In genomic region chr3:71435836-71436235, GRCh38 we compare ENCODE assay signal across 7 cellular contexts.
DNase-seq lines count a peak whose midpoint lies in the region; ATAC-seq and TF ChIP-seq lines count a peak whose summit lies in the region.
"Not testable (repeated sequence)": the region's sequence is repeated elsewhere in the genome, so short reads cannot be mapped to it uniquely, and the experiment has no call there.

No MANE protein-coding gene starts in this region.

- not testable (repeated sequence) for H3K27me3 Mint-ChIP-seq in CD4-positive, alpha-beta memory T cell; activated naive CD8-positive, alpha-beta T cell; chondrocyte (ENCODE audit: low read depth); naive B cell; osteocyte (ENCODE audit: unreplicated experiment)

- peaks cover 16 to 30% of the 10 kb centered on the region in 2 donors for H3K36me3 Mint-ChIP-seq in CD4-positive, alpha-beta memory T cell
- not testable (repeated sequence) for H3K36me3 Mint-ChIP-seq in activated naive CD8-positive, alpha-beta T cell; chondrocyte (ENCODE audit: low read depth); naive B cell; osteocyte (ENCODE audit: unreplicated experiment); stimulated activated effector memory CD8-positive, alpha-beta T cell treated with anti-CD3 and anti-CD28 coated beads, Interleukin-12 subunit alpha, Interleukin-12 subunit beta, amount 100 ng/mL, for 72 hours

- peaks cover 79 to 94% (median 87%) of the 10 kb centered on the region in 4 donors for H3K4me1 Mint-ChIP-seq in CD4-positive, alpha-beta memory T cell
- peaks cover 92% of the 10 kb centered on the region for H3K4me1 Mint-ChIP-seq in activated naive CD8-positive, alpha-beta T cell (ENCODE audit: low read depth)
- H3K4me1 Mint-ChIP-seq in chondrocyte (ENCODE audit: low read depth) (peaks cover 85% of the 10 kb centered on the region), naive B cell (peaks cover 66 to 88% (median 87%) of the 10 kb centered on the region in 3 donors), osteocyte (ENCODE audit: unreplicated experiment) (peaks cover 47% of the 10 kb centered on the region)
- H3K4me1 Mint-ChIP-seq in stimulated activated effector memory CD8-positive, alpha-beta T cell treated with anti-CD3 and anti-CD28 coated beads, Interleukin-12 subunit alpha, Interleukin-12 subunit beta, amount 100 ng/mL, for 72 hours = peaks cover 75% of the 10 kb centered on the region

- not testable (repeated sequence) for TF ChIP-seq CTCF in RWPE2 (IDR thresholded peaks at IDR 0.05; ENCODE audit: poor library complexity, severe bottlenecking); chondrocyte (IDR thresholded peaks at IDR 0.05); osteocyte (IDR thresholded peaks at IDR 0.05)

- not testable (repeated sequence) for H3K27ac ChIP-seq in CD4-positive, alpha-beta memory T cell (ENCODE audit: low read depth, low read length)
- H3K27ac ChIP-seq in RWPE2 (ENCODE audit: poor library complexity, severe bottlenecking) = peak overlapping the region; percentile 73

- H3K27ac Mint-ChIP-seq in CD4-positive, alpha-beta memory T cell = peak overlapping the region in 6 of 7 donors; percentile 68 to 94 (median 82)
- peak overlapping the region; percentile 98 for H3K27ac Mint-ChIP-seq in activated naive CD8-positive, alpha-beta T cell
- H3K27ac Mint-ChIP-seq in chondrocyte (ENCODE audit: unreplicated experiment) (peak overlapping the region; percentile 84), naive B cell (peak overlapping the region in 5 of 6 donors; percentile 33 to 80 (median 61)), osteocyte (ENCODE audit: unreplicated experiment) (peak overlapping the region; percentile 67)
- H3K27ac Mint-ChIP-seq in stimulated activated effector memory CD8-positive, alpha-beta T cell treated with anti-CD3 and anti-CD28 coated beads, Interleukin-12 subunit alpha, Interleukin-12 subunit beta, amount 100 ng/mL, for 72 hours = peak overlapping the region; percentile 23

- ATAC-seq in RWPE2 (ENCODE audit: low read depth); naive B cell (ENCODE audit: low read depth in 2 of 2); stimulated activated effector memory CD8-positive, alpha-beta T cell treated with anti-CD3 and anti-CD28 coated beads, Interleukin-12 subunit alpha, Interleukin-12 subunit beta, amount 100 ng/mL, for 72 hours: not testable (repeated sequence)

- CTCF ChIA-PET in CD4-positive, alpha-beta memory T cell (lab: Charles Lee; ENCODE audit: partially characterized antibody) = not testable (repeated sequence)

- not testable (repeated sequence) for H3K27me3 ChIP-seq in CD4-positive, alpha-beta memory T cell (ENCODE audit: insufficient read depth, low read length); RWPE2 (ENCODE audit: insufficient read depth, poor library complexity, severe bottlenecking)

- not testable (repeated sequence) for H3K9me3 Mint-ChIP-seq in CD4-positive, alpha-beta memory T cell; activated naive CD8-positive, alpha-beta T cell (ENCODE audit: low read depth); chondrocyte (ENCODE audit: low read depth); naive B cell; osteocyte (ENCODE audit: unreplicated experiment); stimulated activated effector memory CD8-positive, alpha-beta T cell treated with anti-CD3 and anti-CD28 coated beads, Interleukin-12 subunit alpha, Interleukin-12 subunit beta, amount 100 ng/mL, for 72 hours

- H3K9me3 ChIP-seq in CD4-positive, alpha-beta memory T cell (ENCODE audit: control insufficient read depth in 1 of 2, low read length in 2 of 2); RWPE2 (ENCODE audit: severe bottlenecking): not testable (repeated sequence)

- not testable (repeated sequence) for H3K4me3 ChIP-seq in CD4-positive, alpha-beta memory T cell (ENCODE audit: low read length in 2 of 2); RWPE2 (ENCODE audit: severe bottlenecking)

- H3K36me3 ChIP-seq in CD4-positive, alpha-beta memory T cell (ENCODE audit: insufficient read depth, low read length); RWPE2 (ENCODE audit: low read depth): not testable (repeated sequence)

- POLR2A ChIA-PET in CD4-positive, alpha-beta memory T cell (lab: Charles Lee; ENCODE audit: partially characterized antibody) = not testable (repeated sequence)

- intact Hi-C loops in CD4-positive, alpha-beta memory T cell (cut with micrococcal nuclease) = not testable (repeated sequence)

- H3K4me1 ChIP-seq in CD4-positive, alpha-beta memory T cell (ENCODE audit: insufficient read depth, low read length) = peaks cover 91% of the 10 kb centered on the region
- peaks cover 54% of the 10 kb centered on the region for H3K4me1 ChIP-seq in RWPE2 (ENCODE audit: insufficient read depth, poor library complexity, severe bottlenecking)

- peak overlapping the region in 3 of 8 donors; percentile 35 to 57 (median 41) for H3K4me3 Mint-ChIP-seq in CD4-positive, alpha-beta memory T cell
- not testable (repeated sequence) for H3K4me3 Mint-ChIP-seq in activated naive CD8-positive, alpha-beta T cell; chondrocyte (ENCODE audit: unreplicated experiment); naive B cell; osteocyte (ENCODE audit: unreplicated experiment); stimulated activated effector memory CD8-positive, alpha-beta T cell treated with anti-CD3 and anti-CD28 coated beads, Interleukin-12 subunit alpha, Interleukin-12 subunit beta, amount 100 ng/mL, for 72 hours

- DNase-seq in CD4-positive, alpha-beta memory T cell; RWPE2 (ENCODE audit: low spot score); chondrocyte (ENCODE audit: low spot score); naive B cell; osteocyte (ENCODE audit: extremely low spot score, unreplicated experiment); stimulated activated effector memory CD8-positive, alpha-beta T cell treated with anti-CD3 and anti-CD28 coated beads, Interleukin-12 subunit alpha, Interleukin-12 subunit beta, amount 100 ng/mL, for 72 hours (ENCODE audit: low spot score in 2 of 2): not testable (repeated sequence)

Comparison
In these comparisons a context has a peak if more than half of its experiments do, and no peak if none do; other contexts are left out.
1. H3K27ac Mint-ChIP-seq: peak in every context shown above with its lines; median percentile 98 in activated naive CD8-positive, alpha-beta T cell; 84 in chondrocyte; 82 in CD4-positive, alpha-beta memory T cell; 67 in osteocyte; 61 in naive B cell; 23 in stimulated activated effector memory CD8-positive, alpha-beta T cell treated with anti-CD3 and anti-CD28 coated beads, Interleukin-12 subunit alpha, Interleukin-12 subunit beta, amount 100 ng/mL, for 72 hours.